ENCODE assay signal across 18 cellular contexts in the genomic region with DNA sequence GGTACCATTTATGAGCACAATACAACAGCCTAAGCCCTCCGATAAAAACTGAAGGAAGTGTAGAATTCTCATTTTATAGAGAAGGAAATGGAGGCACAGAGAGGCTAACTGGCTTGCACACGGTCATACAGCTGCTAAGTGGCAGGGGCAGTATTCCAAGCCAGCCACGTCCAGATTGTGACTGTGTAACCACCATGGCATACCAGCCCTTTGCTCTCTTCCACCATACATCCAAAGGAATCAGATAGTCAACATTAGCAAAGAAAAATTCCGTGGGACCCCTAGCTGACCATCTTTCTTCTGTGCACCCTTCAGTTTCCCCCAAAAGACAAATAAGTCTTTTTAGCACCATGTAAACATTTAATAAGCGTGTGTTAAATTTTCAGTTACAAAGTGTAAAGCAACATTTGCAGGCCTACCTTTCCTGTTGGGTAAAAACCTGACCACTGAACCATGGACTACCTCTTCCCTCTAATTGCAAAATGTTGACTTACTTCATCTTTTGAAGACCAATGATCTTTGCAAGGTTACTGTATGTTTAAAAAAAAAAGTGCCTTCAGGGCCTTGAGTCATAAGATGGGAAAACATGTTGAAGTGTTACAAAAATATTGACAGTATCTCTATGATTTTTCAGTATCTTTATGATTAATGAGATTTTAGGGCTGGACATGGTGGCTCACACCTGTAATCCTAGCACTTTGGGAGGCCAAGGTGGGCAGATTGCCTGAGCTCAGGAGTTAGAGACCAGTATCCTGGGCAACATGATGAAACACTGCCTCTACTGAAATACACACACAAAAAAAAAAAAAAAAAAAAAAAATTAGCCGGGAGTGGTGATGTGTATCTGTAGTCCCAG.
"Had no signal": no experiment of that assay in that cellular context is flagged by ENCODE, and none has a peak within 500 bp of the region (broad histone marks: within the 10 kb centered on the region; RNA-seq: fewer than 3 reads in every experiment).

No MANE protein-coding gene starts in this region.

- DNase-seq: activated CD4-positive, alpha-beta T cell treated with anti-CD3 and anti-CD28 coated beads for 1 hour; activated CD4-positive, alpha-beta T cell treated with anti-CD3 and anti-CD28 coated beads, Interleukin-2, amount 50 U/mL, for 48 hours; activated CD8-positive, alpha-beta memory T cell treated with anti-CD3 and anti-CD28 coated beads, Interleukin-2, amount 10 ng/mL, durations not matched to agents 7 days and 5 days; activated gamma-delta T cell treated with Interleukin-2 at 50 U/mL for 16 hours; activated naive CD8-positive, alpha-beta T cell treated with anti-CD3 and anti-CD28 coated beads, Interleukin-2, amount 10 ng/mL, durations not matched to agents 7 days and 5 days; activated T-cell treated with anti-CD3 and anti-CD28 coated beads, Interleukin-2, amount 50 U/mL, for 24 hours; anterior cingulate cortex; dorsolateral prefrontal cortex; esophagus squamous epithelium; head of caudate nucleus; left colon; naive thymus-derived CD4-positive, alpha-beta T cell; posterior cingulate gyrus; right cardiac atrium; stimulated activated CD4-positive, alpha-beta T cell treated with anti-CD3 and anti-CD28 coated beads, Interleukin-1b, Interleukin-23, amount 100 ng/mL, for 48 hours had no signal

- H3K4me1 ChIP-seq: esophagus squamous epithelium, tibial nerve had no signal

- ATAC-seq: activated CD8-positive, alpha-beta memory T cell treated with anti-CD3 and anti-CD28 coated beads, Interleukin-2, amount 10 ng/mL, durations not matched to agents 7 days and 5 days; left colon; naive thymus-derived CD4-positive, alpha-beta T cell; right cardiac atrium; stimulated activated memory B cell treated with anti-CD40 and anti-IgM and Interleukin-4, amounts not matched to agents 10 μg/mL and 1 μg/mL and 100 μg/mL, for 72 hours had no signal

- H3K9me3 ChIP-seq: esophagus squamous epithelium, tibial nerve had no signal

- H3K27me3 ChIP-seq: esophagus squamous epithelium had no signal

- H3K27ac ChIP-seq: dorsolateral prefrontal cortex, esophagus squamous epithelium, tibial nerve had no signal

- H3K36me3 ChIP-seq: esophagus squamous epithelium, tibial nerve had no signal

- H3K4me3 ChIP-seq: dorsolateral prefrontal cortex, esophagus squamous epithelium, lung, tibial nerve had no signal
